ENCODE assay signal across 7 cellular contexts in genomic region chr21:33229099-33229775, GRCh38. TPM values are rescaled to one million over a fixed set of nuclear protein-coding genes. Genes with fewer than 3 reads are reported as not detected.
DNase-seq lines count a peak whose midpoint lies in the region; ATAC-seq, FAIRE-seq and TF ChIP-seq lines count a peak whose summit lies in the region.

No MANE protein-coding gene starts in this region.

- H3K4me2 ChIP-seq in OCI-LY3 (ENCODE audit: low read length): peak overlapping the region; percentile 74
- peak overlapping the region; percentile 49 for H3K4me2 ChIP-seq in fibroblast of lung (ENCODE audit: extremely low read depth, insufficient read depth, low read length)

- H3K9ac ChIP-seq in OCI-LY3 (ENCODE audit: low read length): 0 out of 2 replicates have a peak overlapping the region, but pooled peaks have one; percentile 21
- no peak overlapping the region for H3K9ac ChIP-seq in fibroblast of lung (ENCODE audit: insufficient read depth, low read length)

- H3K36me3 ChIP-seq in OCI-LY3 (replicated peaks; ENCODE audit: low read depth, low read length) (peaks cover 10% of the 10 kb centered on the region), fibroblast of lung (ENCODE audit: control insufficient read depth, insufficient read depth, low read length) (no peaks in the 10 kb centered on the region), spleen (peaks cover 0 to under 1% (median 0%) of the 10 kb centered on the region in 6 donors)

- peak; percentile 4 for ATAC-seq in GM21619 (IDR thresholded peaks at IDR 0.05; ENCODE audit: unreplicated experiment)

- peak overlapping the region; percentile 69 for H2AFZ ChIP-seq in OCI-LY3 (ENCODE audit: low read depth, low read length)
- peak overlapping the region; percentile 9 for H2AFZ ChIP-seq in fibroblast of lung (ENCODE audit: low read length)

- no peak for DNase-seq in fibroblast of lung (ENCODE audit: low read depth in 2 of 2)
- no peak for DNase-seq in spleen
- DNase-seq in urothelium cell line (ENCODE audit: low spot score): no peak
- DNase-seq in kidney glomerular epithelial cell (lab: John Stamatoyannopoulos, UW): no peak
- no peak for DNase-seq in NCI-H510A (lab: John Stamatoyannopoulos, UW)

- TF ChIP-seq CTCF in OCI-LY3 (IDR thresholded peaks at IDR 0.05; ENCODE audit: low read depth, low read length) (no peak), fibroblast of lung (conservative IDR thresholded peaks at IDR 0.05 in 1 of 2, IDR thresholded peaks at IDR 0.05 in 1 of 2; ENCODE audit: low read depth in 1 of 2, low read length in 2 of 2) (no peak), spleen (IDR thresholded peaks at IDR 0.05 in 8 of 11, conservative IDR thresholded peaks at IDR 0.05 in 3 of 11) (no peak)

- no peak for TF ChIP-seq POLR2A in spleen (IDR thresholded peaks at IDR 0.05)

- FAIRE-seq in urothelium cell line (lab: Jason Lieb, UNC): no peak

- H3K27me3 ChIP-seq in OCI-LY3 (ENCODE audit: low read depth, low read length): no peaks in the 10 kb centered on the region
- H3K27me3 ChIP-seq in fibroblast of lung (ENCODE audit: control insufficient read depth, insufficient read depth, low read length): peaks cover 4% of the 10 kb centered on the region
- no peaks in the 10 kb centered on the region for H3K27me3 ChIP-seq in spleen (replicated peaks in 1 of 7)

- H4K20me1 ChIP-seq in OCI-LY3 (ENCODE audit: insufficient read depth, low read length) (peaks cover 19% of the 10 kb centered on the region), fibroblast of lung (ENCODE audit: control insufficient read depth, extremely low read depth, insufficient read depth, low read length) (no peaks in the 10 kb centered on the region)

- peaks cover 44% of the 10 kb centered on the region for H3K79me2 ChIP-seq in OCI-LY3 (ENCODE audit: low read length)
- H3K79me2 ChIP-seq in fibroblast of lung (ENCODE audit: control insufficient read depth, insufficient read depth, low read length): no peaks in the 10 kb centered on the region

- WGBS in spleen, 5 donors: 40 to 47% (median 44%) methylated on average over 17 of the region's 17 CpGs

- H3K9me3 ChIP-seq in OCI-LY3 (ENCODE audit: insufficient read depth, low read length) (no peaks in the 10 kb centered on the region), fibroblast of lung (ENCODE audit: control insufficient read depth, insufficient read depth, low read depth, low read length) (no peaks in the 10 kb centered on the region), spleen (no peaks in the 10 kb centered on the region)

- intact Hi-C loops in spleen (cut with DNase I; ENCODE audit: low total_unique reads): no loop called here

- no peak overlapping the region for H3K27ac ChIP-seq in OCI-LY3 (ENCODE audit: low read length)
- H3K27ac ChIP-seq in fibroblast of lung (ENCODE audit: insufficient read depth, low read length): no peak overlapping the region
- peak overlapping the region; percentile 97 to 100 (median 99) for H3K27ac ChIP-seq in spleen

- H3K4me3 ChIP-seq in OCI-LY3 (ENCODE audit: low read length): peak overlapping the region; percentile 73
- H3K4me3 ChIP-seq in fibroblast of lung (replicated peaks in 1 of 4; ENCODE audit: control extremely low read depth in 1 of 4, insufficient read depth in 1 of 4, low read depth in 3 of 4, low read length in 4 of 4): peak overlapping the region; percentile 16 to 91 (median 70)
- peak overlapping the region in 7 of 8 donors; percentile 12 to 97 (median 93) for H3K4me3 ChIP-seq in spleen

- H3K4me1 ChIP-seq in OCI-LY3 (ENCODE audit: low read length) (peaks cover 32% of the 10 kb centered on the region), fibroblast of lung (ENCODE audit: control insufficient read depth, extremely low read depth, insufficient read depth, low read length) (no peaks in the 10 kb centered on the region), spleen (peaks cover 27 to 58% (median 43%) of the 10 kb centered on the region in 6 donors)

RNA-seq across cellular contexts. Expression of gene IFNAR2, which starts 0.5 kb away (rescaled TPM):
- 5.1 and 5.6 TPM in 2 replicates for total RNA-seq in fibroblast of lung
- 20.2 and 24.3 TPM in 2 replicates for polyA plus RNA-seq in fibroblast of lung
- polyA plus RNA-seq in fibroblast of lung (2012): 9.4 and 9.5 TPM in 2 replicates
- 4.2 and 4.9 TPM in 2 replicates for polyA minus RNA-seq in fibroblast of lung (ENCODE audit: low replicate concordance)
- 100 to 1,000 TPM in 2 of 7 donors, 10 to 100 TPM in 5; 54.7 to 124 (median 86.8) TPM for total RNA-seq in spleen
- polyA plus RNA-seq in spleen: 10 to 100 TPM; 20.4 to 22.3 (median 22.0) TPM

RNA-seq across cellular contexts. Expression of gene IL10RB, which starts 36.9 kb away (rescaled TPM):
- total RNA-seq in fibroblast of lung (58.0 and 64.1 TPM in 2 replicates), spleen (10 to 100 TPM; 44.1 to 89.7 (median 60.7) TPM)
- polyA plus RNA-seq in fibroblast of lung (43.6 and 56.2 TPM in 2 replicates), spleen (10 to 100 TPM; 25.4 to 29.6 (median 29.3) TPM)
- polyA plus RNA-seq in fibroblast of lung (2012): 29.0 and 34.0 TPM in 2 replicates
- polyA minus RNA-seq in fibroblast of lung (ENCODE audit: low replicate concordance): 31.8 and 40.5 TPM in 2 replicates

Comparison
In these comparisons a context has a peak if more than half of its experiments do, and no peak if none do; other contexts are left out.
1. H3K27ac ChIP-seq: peak in spleen (8 of 8); none in OCI-LY3 (single experiment) and fibroblast of lung (single experiment).
2. Peak in every context shown above with its lines, with median percentiles within 50 percentile points of each other: H3K4me3 ChIP-seq.